2 cellular contexts compared by ENCODE assay signal in the genomic region with DNA sequence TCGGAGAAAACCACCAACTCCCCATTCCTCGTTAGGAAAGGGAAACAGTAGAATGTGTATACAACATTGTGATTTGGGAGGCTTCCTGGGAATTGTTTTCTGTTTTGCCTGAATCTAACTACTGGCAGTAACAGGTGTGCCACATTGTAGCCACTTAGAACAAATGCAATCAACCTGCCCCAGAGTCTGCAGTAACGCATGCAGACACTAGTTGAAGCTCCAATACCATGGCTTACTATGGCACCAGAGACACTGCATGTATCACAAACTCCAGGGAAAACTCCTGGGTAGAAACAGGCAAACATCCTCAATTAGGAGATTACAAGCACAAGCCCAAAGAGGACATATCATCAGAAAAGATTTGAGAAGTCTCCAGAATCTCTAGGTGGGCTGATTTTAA.
TF ChIP-seq lines count a peak whose summit lies in the region.

No MANE protein-coding gene starts in this region.

TF ChIP-seq in HCT116, 20 proteins besides CTCF, POLR2A, EP300 and RAD21:
- TF ChIP-seq SRF (IDR thresholded peaks at IDR 0.05; ENCODE audit: low read depth) (no peak), ZFX (IDR thresholded peaks at IDR 0.05) (no peak), TCF7L2 (IDR thresholded peaks at IDR 0.05; ENCODE audit: borderline replicate concordance, extremely low read depth, insufficient read depth, insufficient read length) (no peak), ELF1 (IDR thresholded peaks at IDR 0.05; ENCODE audit: borderline replicate concordance, low read depth) (no peak), SP1 (IDR thresholded peaks at IDR 0.05; ENCODE audit: low read depth) (no peak), EZH2 (IDR thresholded peaks at IDR 0.05) (no peak), EZH2phosphoT487 (IDR thresholded peaks at IDR 0.05; ENCODE audit: borderline replicate concordance) (no peak), JUND (IDR thresholded peaks at IDR 0.05) (no peak), YY1 (IDR thresholded peaks at IDR 0.05; ENCODE audit: extremely low read depth, insufficient replicate concordance, low read depth, low read length) (no peak), CBX3 (IDR thresholded peaks at IDR 0.05; ENCODE audit: low read depth) (no peak), POLR2AphosphoS5 (IDR thresholded peaks at IDR 0.05; ENCODE audit: low read depth, low read length) (no peak), ZNF274 (IDR thresholded peaks at IDR 0.05; ENCODE audit: low read depth, low read length) (no peak), CEBPB (IDR thresholded peaks at IDR 0.05; ENCODE audit: low read depth) (no peak), FOSL1 (IDR thresholded peaks at IDR 0.05; ENCODE audit: low read depth) (no peak), EGR1 (IDR thresholded peaks at IDR 0.05; ENCODE audit: low read depth) (no peak), SIN3A (IDR thresholded peaks at IDR 0.05; ENCODE audit: low read depth) (no peak)
- TF ChIP-seq, protein P1, sequence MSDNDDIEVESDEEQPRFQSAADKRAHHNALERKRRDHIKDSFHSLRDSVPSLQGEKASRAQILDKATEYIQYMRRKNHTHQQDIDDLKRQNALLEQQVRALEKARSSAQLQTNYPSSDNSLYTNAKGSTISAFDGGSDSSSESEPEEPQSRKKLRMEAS (IDR thresholded peaks at IDR 0.05), result no peak
- TF ChIP-seq, protein P2, sequence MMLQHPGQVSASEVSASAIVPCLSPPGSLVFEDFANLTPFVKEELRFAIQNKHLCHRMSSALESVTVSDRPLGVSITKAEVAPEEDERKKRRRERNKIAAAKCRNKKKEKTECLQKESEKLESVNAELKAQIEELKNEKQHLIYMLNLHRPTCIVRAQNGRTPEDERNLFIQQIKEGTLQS (IDR thresholded peaks at IDR 0.05), result no peak
- TF ChIP-seq, protein P3, sequence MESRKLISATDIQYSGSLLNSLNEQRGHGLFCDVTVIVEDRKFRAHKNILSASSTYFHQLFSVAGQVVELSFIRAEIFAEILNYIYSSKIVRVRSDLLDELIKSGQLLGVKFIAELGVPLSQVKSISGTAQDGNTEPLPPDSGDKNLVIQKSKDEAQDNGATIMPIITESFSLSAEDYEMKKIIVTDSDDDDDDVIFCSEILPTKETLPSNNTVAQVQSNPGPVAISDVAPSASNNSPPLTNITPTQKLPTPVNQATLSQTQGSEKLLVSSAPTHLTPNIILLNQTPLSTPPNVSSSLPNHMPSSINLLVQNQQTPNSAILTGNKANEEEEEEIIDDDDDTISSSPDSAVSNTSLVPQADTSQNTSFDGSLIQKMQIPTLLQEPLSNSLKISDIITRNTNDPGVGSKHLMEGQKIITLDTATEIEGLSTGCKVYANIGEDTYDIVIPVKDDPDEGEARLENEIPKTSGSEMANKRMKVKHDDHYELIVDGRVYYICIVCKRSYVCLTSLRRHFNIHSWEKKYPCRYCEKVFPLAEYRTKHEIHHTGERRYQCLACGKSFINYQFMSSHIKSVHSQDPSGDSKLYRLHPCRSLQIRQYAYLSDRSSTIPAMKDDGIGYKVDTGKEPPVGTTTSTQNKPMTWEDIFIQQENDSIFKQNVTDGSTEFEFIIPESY (IDR thresholded peaks at IDR 0.05; ENCODE audit: extremely low read depth, insufficient replicate concordance, low read length), result no peak

TF ChIP-seq in SK-N-SH treated with all-trans-retinoic acid at 6 μM for 48 hours, 23 proteins besides CTCF, POLR2A, EP300 and RAD21 (continued from another document):
- TF ChIP-seq ISL1 (CRISPR knock-in tag; IDR thresholded peaks at IDR 0.05), result no peak
- TF ChIP-seq, protein P4, sequence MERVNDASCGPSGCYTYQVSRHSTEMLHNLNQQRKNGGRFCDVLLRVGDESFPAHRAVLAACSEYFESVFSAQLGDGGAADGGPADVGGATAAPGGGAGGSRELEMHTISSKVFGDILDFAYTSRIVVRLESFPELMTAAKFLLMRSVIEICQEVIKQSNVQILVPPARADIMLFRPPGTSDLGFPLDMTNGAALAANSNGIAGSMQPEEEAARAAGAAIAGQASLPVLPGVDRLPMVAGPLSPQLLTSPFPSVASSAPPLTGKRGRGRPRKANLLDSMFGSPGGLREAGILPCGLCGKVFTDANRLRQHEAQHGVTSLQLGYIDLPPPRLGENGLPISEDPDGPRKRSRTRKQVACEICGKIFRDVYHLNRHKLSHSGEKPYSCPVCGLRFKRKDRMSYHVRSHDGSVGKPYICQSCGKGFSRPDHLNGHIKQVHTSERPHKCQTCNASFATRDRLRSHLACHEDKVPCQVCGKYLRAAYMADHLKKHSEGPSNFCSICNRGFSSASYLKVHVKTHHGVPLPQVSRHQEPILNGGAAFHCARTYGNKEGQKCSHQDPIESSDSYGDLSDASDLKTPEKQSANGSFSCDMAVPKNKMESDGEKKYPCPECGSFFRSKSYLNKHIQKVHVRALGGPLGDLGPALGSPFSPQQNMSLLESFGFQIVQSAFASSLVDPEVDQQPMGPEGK (CRISPR knock-in tag; IDR thresholded peaks at IDR 0.05; ENCODE audit: borderline replicate concordance), result no peak
- TF ChIP-seq GLIS3 (CRISPR knock-in tag; IDR thresholded peaks at IDR 0.05), result no peak
- TF ChIP-seq OSR1 (CRISPR knock-in tag; IDR thresholded peaks at IDR 0.05), result no peak
- no peak for TF ChIP-seq ZNF8 (CRISPR knock-in tag; IDR thresholded peaks at IDR 0.05)
- TF ChIP-seq SNAI2 (CRISPR knock-in tag; IDR thresholded peaks at IDR 0.05), result no peak
- no peak for TF ChIP-seq ARNTL (CRISPR knock-in tag; IDR thresholded peaks at IDR 0.05; ENCODE audit: borderline replicate concordance, low read depth)
- TF ChIP-seq ZNF70 (CRISPR knock-in tag; IDR thresholded peaks at IDR 0.05), result no peak
- TF ChIP-seq CSDC2 (CRISPR knock-in tag; IDR thresholded peaks at IDR 0.05), result no peak
- no peak for TF ChIP-seq ZNF565 (CRISPR knock-in tag; conservative IDR thresholded peaks at IDR 0.05; ENCODE audit: low read depth)
TF ChIP-seq in SK-N-SH treated with all-trans-retinoic acid at 6 μM for 48 hours: peak in this region for 0.
